ENCODE assay signal across 17 cellular contexts in the genomic region with DNA sequence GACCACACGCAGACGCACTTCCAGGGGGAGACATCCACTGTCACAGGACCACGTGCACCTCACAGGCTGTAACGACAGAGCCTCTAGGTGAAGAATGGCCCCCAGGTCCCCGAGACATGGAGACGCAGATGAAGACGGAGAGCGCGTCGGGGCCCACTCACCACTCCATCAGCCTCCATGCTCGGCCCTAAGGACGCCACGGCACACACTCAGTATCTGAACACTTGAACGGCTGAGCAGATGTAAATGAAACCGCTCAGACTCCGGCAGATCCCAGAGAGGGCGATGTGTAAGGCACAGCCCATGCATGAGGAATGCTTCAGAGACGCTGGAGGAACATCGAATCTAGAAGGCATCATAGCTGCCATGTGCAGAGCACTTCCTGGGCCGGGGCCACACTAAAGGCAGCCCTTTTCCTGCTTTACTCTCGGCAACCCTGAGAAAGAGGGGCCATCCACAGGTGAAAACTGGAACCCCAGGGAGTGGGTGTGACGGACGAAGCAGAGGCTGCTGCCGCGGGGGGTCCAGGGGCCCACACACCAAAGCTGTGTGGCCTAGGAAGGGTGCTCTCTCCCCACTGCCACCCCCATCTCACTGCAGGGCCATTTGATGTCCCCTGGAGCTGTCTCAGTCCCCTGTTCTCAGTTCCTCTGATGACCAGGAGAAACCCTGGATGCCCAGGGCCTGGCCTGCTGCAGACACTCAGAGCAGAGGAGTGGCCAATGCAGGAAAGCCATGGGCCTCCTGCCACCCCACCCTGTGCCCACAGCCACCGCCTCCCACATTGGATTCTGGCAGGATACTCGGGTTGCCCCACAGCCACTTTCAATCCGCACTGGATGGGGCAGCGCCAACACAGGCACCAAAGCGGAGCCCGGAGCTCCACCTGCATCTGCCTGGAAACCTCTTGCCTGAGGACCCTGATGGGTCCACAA.
A peak's percentile ranks its signal among the peaks of the same experiment; 100 is the strongest.
DNase-seq lines count a peak whose midpoint lies in the region; ATAC-seq, FAIRE-seq and TF ChIP-seq lines count a peak whose summit lies in the region.
"Had no signal": no experiment of that assay in that cellular context is flagged by ENCODE, and none has a peak within 500 bp of the region (broad histone marks: within the 10 kb centered on the region; RNA-seq: fewer than 3 reads in every experiment).

No MANE protein-coding gene starts in this region.

- H3K4me1 ChIP-seq in right atrium auricular region, result no peaks in the 10 kb centered on the region
- peaks cover 6% of the 10 kb centered on the region for H3K4me1 ChIP-seq in RWPE2 (ENCODE audit: insufficient read depth, poor library complexity, severe bottlenecking)
- H3K4me1 ChIP-seq: HAP-1 had no signal

- H3K4me3 ChIP-seq in right atrium auricular region (no peak overlapping the region), RWPE2 (ENCODE audit: severe bottlenecking) (no peak overlapping the region)
- H3K4me3 ChIP-seq: HAP-1, MG63 had no signal

- H3K27me3 Mint-ChIP-seq in memory B cell, result no peaks in the 10 kb centered on the region
- H3K27me3 Mint-ChIP-seq in stimulated activated naive B cell treated with anti-CD40 and anti-IgM and Interleukin-4, amounts not matched to agents 10 μg/mL and 1 μg/mL and 100 μg/mL, for 72 hours, result no peaks in the 10 kb centered on the region

- no peaks in the 10 kb centered on the region for H3K9me3 Mint-ChIP-seq in memory B cell
- H3K9me3 Mint-ChIP-seq in stimulated activated naive B cell treated with anti-CD40 and anti-IgM and Interleukin-4, amounts not matched to agents 10 μg/mL and 1 μg/mL and 100 μg/mL, for 72 hours, result peaks cover 0 to 2% of the 10 kb centered on the region in 2 donors
- H3K9me3 Mint-ChIP-seq in stimulated activated effector memory CD8-positive, alpha-beta T cell treated with anti-CD3 and anti-CD28 coated beads, Interleukin-12 subunit alpha, Interleukin-12 subunit beta, amount 100 ng/mL, for 72 hours, result no peaks in the 10 kb centered on the region

- H3K9me3 ChIP-seq in right atrium auricular region (no peaks in the 10 kb centered on the region), RWPE2 (ENCODE audit: severe bottlenecking) (no peaks in the 10 kb centered on the region)
- H3K9me3 ChIP-seq: HAP-1, MG63 had no signal

- FAIRE-seq in frontal cortex (lab: Jason Lieb, UNC), result no peak

- ATAC-seq in left ventricle myocardium superior (no peak), RWPE2 (ENCODE audit: low read depth) (no peak), memory B cell (ENCODE audit: low read depth) (no peak)
- no peak for ATAC-seq in stimulated activated naive B cell treated with anti-CD40 and anti-IgM and Interleukin-4, amounts not matched to agents 10 μg/mL and 1 μg/mL and 100 μg/mL, for 72 hours (replicated peaks)
- no peak for ATAC-seq in stimulated activated effector memory CD8-positive, alpha-beta T cell treated with anti-CD3 and anti-CD28 coated beads, Interleukin-12 subunit alpha, Interleukin-12 subunit beta, amount 100 ng/mL, for 72 hours

- H3K27ac ChIP-seq in right atrium auricular region (no peak overlapping the region), RWPE2 (ENCODE audit: poor library complexity, severe bottlenecking) (peak overlapping the region; percentile 35)

- peaks cover 17% of the 10 kb centered on the region for H3K4me1 Mint-ChIP-seq in memory B cell
- peaks cover 25 to 56% of the 10 kb centered on the region in 2 donors for H3K4me1 Mint-ChIP-seq in stimulated activated naive B cell treated with anti-CD40 and anti-IgM and Interleukin-4, amounts not matched to agents 10 μg/mL and 1 μg/mL and 100 μg/mL, for 72 hours
- H3K4me1 Mint-ChIP-seq in stimulated activated effector memory CD8-positive, alpha-beta T cell treated with anti-CD3 and anti-CD28 coated beads, Interleukin-12 subunit alpha, Interleukin-12 subunit beta, amount 100 ng/mL, for 72 hours, result no peaks in the 10 kb centered on the region

- peaks cover 14% of the 10 kb centered on the region for H3K36me3 Mint-ChIP-seq in memory B cell
- peaks cover 35 to 51% of the 10 kb centered on the region in 2 donors for H3K36me3 Mint-ChIP-seq in stimulated activated naive B cell treated with anti-CD40 and anti-IgM and Interleukin-4, amounts not matched to agents 10 μg/mL and 1 μg/mL and 100 μg/mL, for 72 hours
- H3K36me3 Mint-ChIP-seq in stimulated activated effector memory CD8-positive, alpha-beta T cell treated with anti-CD3 and anti-CD28 coated beads, Interleukin-12 subunit alpha, Interleukin-12 subunit beta, amount 100 ng/mL, for 72 hours, result no peaks in the 10 kb centered on the region

- H3K36me3 ChIP-seq in right atrium auricular region, result peaks cover 4% of the 10 kb centered on the region
- H3K36me3 ChIP-seq in RWPE2 (ENCODE audit: low read depth), result 0 out of 2 replicates have a peak, but pooled peaks cover 4% of the 10 kb centered on the region
- H3K36me3 ChIP-seq: MG63 had no signal

- H3K27me3 ChIP-seq in right atrium auricular region (no peaks in the 10 kb centered on the region), RWPE2 (ENCODE audit: insufficient read depth, poor library complexity, severe bottlenecking) (no peaks in the 10 kb centered on the region)
- H3K27me3 ChIP-seq: MG63 had no signal

- H3K4me3 Mint-ChIP-seq in memory B cell, result no peak overlapping the region
- H3K4me3 Mint-ChIP-seq in stimulated activated naive B cell treated with anti-CD40 and anti-IgM and Interleukin-4, amounts not matched to agents 10 μg/mL and 1 μg/mL and 100 μg/mL, for 72 hours, result no peak overlapping the region
- no peak overlapping the region for H3K4me3 Mint-ChIP-seq in stimulated activated effector memory CD8-positive, alpha-beta T cell treated with anti-CD3 and anti-CD28 coated beads, Interleukin-12 subunit alpha, Interleukin-12 subunit beta, amount 100 ng/mL, for 72 hours

- peak; percentile 14 for DNase-seq in left ventricle myocardium superior
- no peak for DNase-seq in right atrium auricular region (ENCODE audit: low spot score)
- no peak for DNase-seq in RWPE2 (ENCODE audit: low spot score)
- no peak for DNase-seq in memory B cell (ENCODE audit: low spot score in 2 of 2)
- DNase-seq in stimulated activated naive B cell treated with anti-CD40 and anti-IgM and Interleukin-4, amounts not matched to agents 10 μg/mL and 1 μg/mL and 100 μg/mL, for 72 hours, result no peak
- DNase-seq in UCSD-AML1 (lab: John Stamatoyannopoulos, UW; ENCODE audit: unreplicated experiment), result no peak
- DNase-seq in stimulated activated effector memory CD8-positive, alpha-beta T cell treated with anti-CD3 and anti-CD28 coated beads, Interleukin-12 subunit alpha, Interleukin-12 subunit beta, amount 100 ng/mL, for 72 hours (ENCODE audit: low spot score in 2 of 2), result no peak
- no peak for DNase-seq in frontal cortex (ENCODE audit: low spot score in 2 of 2)
- DNase-seq: MG63; NCI-H1092 treated with DMSO at 0.1 percent for 48 hours; NCI-H1694; NCI-H2107; NCI-H345; NK-92 treated with Interleukin-12 subunit alpha and Interleukin-12 subunit beta, amount 100 ng/mL, for 24 hours; OCI-M1; RPMI8226 had no signal

- no peak for TF ChIP-seq CTCF in right atrium auricular region (IDR thresholded peaks at IDR 0.05)
- TF ChIP-seq CTCF in RWPE2 (IDR thresholded peaks at IDR 0.05; ENCODE audit: poor library complexity, severe bottlenecking), result no peak

- intact Hi-C loops in left ventricle myocardium superior (cut with micrococcal nuclease), result no loop called here

- peak overlapping the region; percentile 28 for H3K27ac Mint-ChIP-seq in memory B cell
- peak overlapping the region; percentile 25 for H3K27ac Mint-ChIP-seq in stimulated activated naive B cell treated with anti-CD40 and anti-IgM and Interleukin-4, amounts not matched to agents 10 μg/mL and 1 μg/mL and 100 μg/mL, for 72 hours
- no peak overlapping the region for H3K27ac Mint-ChIP-seq in stimulated activated effector memory CD8-positive, alpha-beta T cell treated with anti-CD3 and anti-CD28 coated beads, Interleukin-12 subunit alpha, Interleukin-12 subunit beta, amount 100 ng/mL, for 72 hours
